10 cellular contexts compared by ENCODE assay signal in genomic region chr12:56720696-56721615, GRCh38. TPM values are rescaled to one million over a fixed set of nuclear protein-coding genes. Genes with fewer than 3 reads are reported as not detected.
A peak's percentile ranks its signal among the peaks of the same experiment; 100 is the strongest.
DNase-seq lines count a peak whose midpoint lies in the region; ATAC-seq and TF ChIP-seq lines count a peak whose summit lies in the region.
"Had no signal": no experiment of that assay in that cellular context is flagged by ENCODE, and none has a peak within 500 bp of the region (broad histone marks: within the 10 kb centered on the region; RNA-seq: fewer than 3 reads in every experiment).

No MANE protein-coding gene starts in this region.

- no peaks in the 10 kb centered on the region for H3K27me3 Mint-ChIP-seq in activated CD8-positive, alpha-beta T cell treated with anti-CD3 and anti-CD28 coated beads for 36 hours

- H3K36me3 Mint-ChIP-seq in activated CD8-positive, alpha-beta T cell treated with anti-CD3 and anti-CD28 coated beads for 36 hours (ENCODE audit: low read depth) = peaks cover 88% of the 10 kb centered on the region

- POLR2A ChIA-PET in HEK293 (lab: Yijun Ruan, JAX) = interaction anchor here (1.0 to 7.1 kb wide), 4 partner anchors 10 to 84 kb away, joined by 3 to 53 read pairs (median 4); partner anchors contain the start of gene PTGES3
- POLR2A ChIA-PET in activated CD8-positive, alpha-beta T cell treated with anti-CD3 and anti-CD28 coated beads for 36 hours (lab: Charles Lee) = interaction anchor here (0.8 to 4.3 kb wide), 6 partner anchors 10 to 372 kb away, joined by 3 to 45 read pairs (median 4); partner anchors contain the start of gene PTGES3

- H3K4me1 Mint-ChIP-seq in activated CD8-positive, alpha-beta T cell treated with anti-CD3 and anti-CD28 coated beads for 36 hours (ENCODE audit: low read depth) = peaks cover 70% of the 10 kb centered on the region

- H3K36me3 ChIP-seq in HEK293 (ENCODE audit: control insufficient read depth in 2 of 2, insufficient read depth in 1 of 2, low read length in 2 of 2) = peaks cover 24 to 76% of the 10 kb centered on the region in 2 experiments; a peak in 2 of 3 replicates
- peaks cover 67% of the 10 kb centered on the region for H3K36me3 ChIP-seq in WERI-Rb-1

- DNase-seq in activated CD8-positive, alpha-beta T cell treated with anti-CD3 and anti-CD28 coated beads for 36 hours = no peak
- peak; percentile 41 for DNase-seq in left lobe of liver (ENCODE audit: low spot score)
- no peak for DNase-seq in NCI-H2029 (lab: John Stamatoyannopoulos, UW)
- no peak for DNase-seq in dermis blood vessel endothelial cell
- DNase-seq in WERI-Rb-1 = no peak
- no peak for DNase-seq in NCI-H2081 treated with DMSO at 0.1 percent for 48 hours (lab: John Stamatoyannopoulos, UW)
- DNase-seq: effector CD8-positive, alpha-beta T cell; SHP77 treated with DMSO at 0.1 percent for 48 hours had no signal

- H3K27ac Mint-ChIP-seq in activated CD8-positive, alpha-beta T cell treated with anti-CD3 and anti-CD28 coated beads for 36 hours = peak overlapping the region; percentile 99

- H3K27ac ChIP-seq in 22Rv1 (peak overlapping the region; percentile 99), HEK293 (ENCODE audit: extremely low read depth, low read depth, low read length) (peak overlapping the region; percentile 25; the same call in 1 of the 2 replicates), WERI-Rb-1 (no peak overlapping the region)

- H3K4me3 Mint-ChIP-seq in activated CD8-positive, alpha-beta T cell treated with anti-CD3 and anti-CD28 coated beads for 36 hours = peak overlapping the region; percentile 98

- intact Hi-C loops in activated CD8-positive, alpha-beta T cell treated with anti-CD3 and anti-CD28 coated beads for 36 hours (cut with micrococcal nuclease) = loop anchor here (5.0 to 10.0 kb wide), 2 partner anchors 34 to 76 kb away; partner anchors contain the start of genes ATP5F1B and PTGES3

- no peak for ATAC-seq in activated CD8-positive, alpha-beta T cell treated with anti-CD3 and anti-CD28 coated beads for 36 hours
- ATAC-seq in left lobe of liver = no peak

- H3K9me3 Mint-ChIP-seq in activated CD8-positive, alpha-beta T cell treated with anti-CD3 and anti-CD28 coated beads for 36 hours = no peaks in the 10 kb centered on the region

- H3K9me3 ChIP-seq in HEK293 (ENCODE audit: control insufficient read depth, insufficient read depth, low read depth, low read length) (no peaks in the 10 kb centered on the region), WERI-Rb-1 (ENCODE audit: severe bottlenecking) (no peaks in the 10 kb centered on the region)

- no peak for TF ChIP-seq CTCF in 22Rv1 (IDR thresholded peaks at IDR 0.05)
- no peak for TF ChIP-seq CTCF in HEK293 (tag by site-specific recombination; IDR thresholded peaks at IDR 0.05)
- TF ChIP-seq CTCF in activated CD8-positive, alpha-beta T cell treated with anti-CD3 and anti-CD28 coated beads for 36 hours (IDR thresholded peaks at IDR 0.05) = no peak
- no peak for TF ChIP-seq CTCF in WERI-Rb-1 (IDR thresholded peaks at IDR 0.05; ENCODE audit: low read depth, low read length)

- H3K4me1 ChIP-seq in HEK293 (ENCODE audit: control insufficient read depth, insufficient read depth, low read length) = peaks cover 10% of the 10 kb centered on the region; the same call in 1 of the 2 replicates

- H3K4me3 ChIP-seq in HEK293 (ENCODE audit: low read depth, low read length) = no peak overlapping the region
- no peak overlapping the region for H3K4me3 ChIP-seq in WERI-Rb-1 (ENCODE audit: low read depth, low read length)

- CTCF ChIA-PET in HEK293 (lab: Yijun Ruan, JAX) = interaction anchor here (0.6 to 1.9 kb wide), 2 partner anchors 85 to 795 kb away, joined by 8 read pairs; no protein-coding TSS in a partner anchor
- CTCF ChIA-PET in activated CD8-positive, alpha-beta T cell treated with anti-CD3 and anti-CD28 coated beads for 36 hours (lab: Charles Lee) = interaction anchor here (0.5 to 1.5 kb wide), 3 partner anchors 35 to 291 kb away, joined by 3 to 4 read pairs (median 3); no protein-coding TSS in a partner anchor

- H3K27me3 ChIP-seq in WERI-Rb-1 (ENCODE audit: insufficient read depth, low read depth, severe bottlenecking) = no peaks in the 10 kb centered on the region

TF ChIP-seq in HEK293, 187 proteins besides CTCF, POLR2A, EP300 and RAD21:
- TF ChIP-seq PRDM10 (tag by site-specific recombination; IDR thresholded peaks at IDR 0.05) (peak; percentile 34; the same call in 1 of the 2 replicates), ZNF138 (tag by site-specific recombination; IDR thresholded peaks at IDR 0.05; ENCODE audit: borderline replicate concordance) (0 out of 2 replicates have a peak, but pooled peaks have one; percentile 10), ZNF2 (tag by site-specific recombination; IDR thresholded peaks at IDR 0.05) (0 out of 2 replicates have a peak, but pooled peaks have one; percentile 23), ZIC2 (tag by site-specific recombination; IDR thresholded peaks at IDR 0.05) (peak; percentile 22; the same call in 1 of the 2 replicates), ZNF423 (tag by site-specific recombination; IDR thresholded peaks at IDR 0.05) (no peak), ZNF398 (tag by site-specific recombination; IDR thresholded peaks at IDR 0.05) (peak; percentile 37), ZNF580 (tag by site-specific recombination; IDR thresholded peaks at IDR 0.05) (no peak)

RNA-seq across cellular contexts. Expression of gene NACA, which starts 4.1 kb away (rescaled TPM):
- 1,000 to 10,000 TPM; 1,203 to 1,221 TPM for total RNA-seq in activated CD8-positive, alpha-beta T cell treated with anti-CD3 and anti-CD28 coated beads for 36 hours
- total RNA-seq in left lobe of liver (223 TPM), dermis blood vessel endothelial cell (1,174 and 1,321 TPM in 2 replicates)

RNA-seq across cellular contexts. Expression of gene PRIM1, which starts 31.2 kb away (rescaled TPM):
- total RNA-seq in activated CD8-positive, alpha-beta T cell treated with anti-CD3 and anti-CD28 coated beads for 36 hours = 10 to 100 TPM; 80.3 to 86.7 TPM
- total RNA-seq in left lobe of liver (4.9 TPM), dermis blood vessel endothelial cell (7.7 and 12.4 TPM in 2 replicates)

RNA-seq across cellular contexts. Expression of gene PTGES3, which starts 32.9 kb away (rescaled TPM):
- 100 to 1,000 TPM; 381 to 406 TPM for total RNA-seq in activated CD8-positive, alpha-beta T cell treated with anti-CD3 and anti-CD28 coated beads for 36 hours
- total RNA-seq in left lobe of liver = 72.1 TPM
- total RNA-seq in dermis blood vessel endothelial cell = 54.1 and 116 TPM in 2 replicates

RNA-seq across cellular contexts. Expression of gene HSD17B6, which starts 42.2 kb away (rescaled TPM):
- total RNA-seq in activated CD8-positive, alpha-beta T cell treated with anti-CD3 and anti-CD28 coated beads for 36 hours = 1 to 10 TPM in 1 of 2 experiments, under 1 TPM in 1; 0.81 to 1.8 TPM
- total RNA-seq in left lobe of liver = 554 TPM
- 0.51 TPM in 1 of 2 replicates, not detected in the other for total RNA-seq in dermis blood vessel endothelial cell
